ENCODE assay signal across 24 cellular contexts in genomic region chr4:20288846-20289512, GRCh38. TPM values are rescaled to one million over a fixed set of nuclear protein-coding genes. Genes with fewer than 3 reads are reported as not detected.
DNase-seq lines count a peak whose midpoint lies in the region; ATAC-seq, FAIRE-seq and TF ChIP-seq lines count a peak whose summit lies in the region.
"Had no signal": no experiment of that assay in that cellular context is flagged by ENCODE, and none has a peak within 500 bp of the region (broad histone marks: within the 10 kb centered on the region; RNA-seq: fewer than 3 reads in every experiment).

No MANE protein-coding gene starts in this region.

- no peaks in the 10 kb centered on the region for H3K9me3 Mint-ChIP-seq in GM23338
- H3K9me3 Mint-ChIP-seq: activated T-cell treated with anti-CD3 and anti-CD28 coated beads, Interleukin-2, amount 50 U/mL, for 4 hours; dendritic cell treated with granulocyte-macrophage colony-stimulating factor and Interleukin-4, amounts not matched to agents 40 ng/mL and 50 ng/mL, for 4 days; T-helper 1 cell treated with Interleukin-12 subunit alpha and Interleukin-12 subunit beta and Interleukin-4 antibody, amounts not matched to agents 30 μg/mL and 1 μg/mL, for 36 hours had no signal

- H3K4me1 ChIP-seq in A673 (ENCODE audit: insufficient read depth, low read length, poor library complexity, severe bottlenecking) (no peaks in the 10 kb centered on the region), HEK293 (ENCODE audit: control insufficient read depth, insufficient read depth, low read length) (0 out of 2 replicates have a peak, but pooled peaks cover 3% of the 10 kb centered on the region), mammary epithelial cell (ENCODE audit: insufficient read depth, low read length) (peaks cover 39% of the 10 kb centered on the region), pancreas (no peaks in the 10 kb centered on the region), GM23338 (ENCODE audit: insufficient read depth) (peaks cover 5% of the 10 kb centered on the region; the same call in 1 of the 2 replicates)
- H3K4me1 ChIP-seq: A549, right atrium auricular region, transverse colon had no signal

- POLR2A ChIA-PET in A673 (lab: Charles Lee; ENCODE audit: low non-redundant PET), result interaction anchor here (0.6 kb wide), 1 partner anchor 46 kb away, joined by 3 read pairs; no protein-coding TSS in a partner anchor
- POLR2A ChIA-PET in HEK293 (lab: Yijun Ruan, JAX), result no interaction called here

- H2AFZ ChIP-seq in mammary epithelial cell (ENCODE audit: low read depth, low read length) (peak overlapping the region; percentile 93), GM23338 (no peak overlapping the region)

- TF ChIP-seq CTCF in A673 (conservative IDR thresholded peaks at IDR 0.05; ENCODE audit: low read depth, low read length) (no peak), HEK293 (tag by site-specific recombination; IDR thresholded peaks at IDR 0.05) (no peak), mammary epithelial cell (conservative IDR thresholded peaks at IDR 0.05 in 1 of 2, IDR thresholded peaks at IDR 0.05 in 1 of 2; ENCODE audit: extremely low read depth in 1 of 2, insufficient read depth in 1 of 2, low read depth in 1 of 2, low read length in 2 of 2) (no peak), fibroblast of the aortic adventitia (IDR thresholded peaks at IDR 0.05; ENCODE audit: insufficient read depth, low read length) (no peak), pancreas (IDR thresholded peaks at IDR 0.05) (no peak), GM23338 (conservative IDR thresholded peaks at IDR 0.05; ENCODE audit: low read depth in 2 of 2) (no peak)

- no peaks in the 10 kb centered on the region for H3K27me3 ChIP-seq in A673 (replicated peaks; ENCODE audit: insufficient read depth, low read depth, low read length, poor library complexity)
- H3K27me3 ChIP-seq in mammary epithelial cell (ENCODE audit: insufficient read depth, low read length), result no peaks in the 10 kb centered on the region
- no peaks in the 10 kb centered on the region for H3K27me3 ChIP-seq in pancreas
- no peaks in the 10 kb centered on the region for H3K27me3 ChIP-seq in GM23338 (ENCODE audit: insufficient read depth)
- H3K27me3 ChIP-seq: right atrium auricular region, transverse colon had no signal

- no peaks in the 10 kb centered on the region for H3K36me3 Mint-ChIP-seq in GM23338 (ENCODE audit: low read depth)
- H3K36me3 Mint-ChIP-seq: CD4-positive, CD25-positive, alpha-beta regulatory T cell; stimulated activated naive B cell treated with anti-CD40 and anti-IgM and Interleukin-4, amounts not matched to agents 10 μg/mL and 1 μg/mL and 100 μg/mL, for 72 hours had no signal

- H3K9ac ChIP-seq in mammary epithelial cell (ENCODE audit: insufficient read depth, low read length), result no peak overlapping the region

- H3K4me2 ChIP-seq in mammary epithelial cell (ENCODE audit: insufficient read depth, low read depth, low read length), result peak overlapping the region; percentile 73
- H3K4me2 ChIP-seq in GM23338, result no peak overlapping the region
- H3K4me2 ChIP-seq: A549 had no signal

- H3K27ac ChIP-seq in A673 (ENCODE audit: low read depth, low read length, poor library complexity, severe bottlenecking) (no peak overlapping the region), HEK293 (ENCODE audit: extremely low read depth, low read depth, low read length) (no peak overlapping the region), mammary epithelial cell (ENCODE audit: insufficient read depth, low read depth, low read length) (peak overlapping the region; percentile 82), pancreas (no peak overlapping the region), GM23338 (ENCODE audit: low read depth) (no peak overlapping the region)
- H3K27ac ChIP-seq: A549, right atrium auricular region, transverse colon had no signal

- ATAC-seq in pancreas, result no peak
- ATAC-seq in GM21515 (IDR thresholded peaks at IDR 0.05; ENCODE audit: unreplicated experiment), result no peak
- ATAC-seq in GM23338, result no peak
- ATAC-seq: A549; activated CD8-positive, alpha-beta T cell treated with anti-CD3 and anti-CD28 coated beads for 36 hours; activated T-cell treated with anti-CD3 and anti-CD28 coated beads, Interleukin-2, amount 50 U/mL, for 4 hours; K562; stimulated activated naive B cell treated with anti-CD40 and anti-IgM and Interleukin-4, amounts not matched to agents 10 μg/mL and 1 μg/mL and 100 μg/mL, for 72 hours had no signal

- no peak overlapping the region for H3K4me3 Mint-ChIP-seq in GM23338
- H3K4me3 Mint-ChIP-seq: activated CD8-positive, alpha-beta T cell treated with anti-CD3 and anti-CD28 coated beads for 36 hours; activated T-cell treated with anti-CD3 and anti-CD28 coated beads, Interleukin-2, amount 50 U/mL, for 4 hours; CD4-positive, CD25-positive, alpha-beta regulatory T cell; dendritic cell treated with granulocyte-macrophage colony-stimulating factor and Interleukin-4, amounts not matched to agents 40 ng/mL and 50 ng/mL, for 4 days; stimulated activated naive B cell treated with anti-CD40 and anti-IgM and Interleukin-4, amounts not matched to agents 10 μg/mL and 1 μg/mL and 100 μg/mL, for 72 hours; T-helper 1 cell treated with Interleukin-12 subunit alpha and Interleukin-12 subunit beta and Interleukin-4 antibody, amounts not matched to agents 30 μg/mL and 1 μg/mL, for 36 hours had no signal

- intact Hi-C loops in A673 (cut with micrococcal nuclease; ENCODE audit: unreplicated experiment), result no loop called here
- intact Hi-C loops in mammary epithelial cell (cut with micrococcal nuclease), result no loop called here
- intact Hi-C loops in pancreas (cut with DNase I), result no loop called here

- H3K4me1 Mint-ChIP-seq in GM23338, result peaks cover 25% of the 10 kb centered on the region
- H3K4me1 Mint-ChIP-seq: CD4-positive, CD25-positive, alpha-beta regulatory T cell; stimulated activated naive B cell treated with anti-CD40 and anti-IgM and Interleukin-4, amounts not matched to agents 10 μg/mL and 1 μg/mL and 100 μg/mL, for 72 hours had no signal

- H3K9me2 ChIP-seq in GM23338 (ENCODE audit: insufficient read depth), result no peaks in the 10 kb centered on the region; the same call in 1 of the 2 replicates

- dilution Hi-C loops in mammary epithelial cell (cut with HindIII; ENCODE audit: low sequenced_read_pairs), result no loop called here

- H4K20me1 ChIP-seq in mammary epithelial cell (ENCODE audit: insufficient read depth, low read length) (no peaks in the 10 kb centered on the region), GM23338 (replicated peaks; ENCODE audit: insufficient read depth) (no peaks in the 10 kb centered on the region)

- no peak overlapping the region for H3K27ac Mint-ChIP-seq in GM23338
- H3K27ac Mint-ChIP-seq: activated CD8-positive, alpha-beta T cell treated with anti-CD3 and anti-CD28 coated beads for 36 hours; CD4-positive, CD25-positive, alpha-beta regulatory T cell; dendritic cell treated with granulocyte-macrophage colony-stimulating factor and Interleukin-4, amounts not matched to agents 40 ng/mL and 50 ng/mL, for 4 days; stimulated activated naive B cell treated with anti-CD40 and anti-IgM and Interleukin-4, amounts not matched to agents 10 μg/mL and 1 μg/mL and 100 μg/mL, for 72 hours; T-helper 1 cell treated with Interleukin-12 subunit alpha and Interleukin-12 subunit beta and Interleukin-4 antibody, amounts not matched to agents 30 μg/mL and 1 μg/mL, for 36 hours had no signal

- in situ Hi-C loops in mammary epithelial cell (cut with MboI; ENCODE audit: low sequenced_read_pairs in 2 of 2), result no loop called here

- H3K27me3 Mint-ChIP-seq in GM23338 (ENCODE audit: insufficient read depth, low read depth, poor library complexity), result peaks cover 2% of the 10 kb centered on the region
- H3K27me3 Mint-ChIP-seq: activated CD8-positive, alpha-beta T cell treated with anti-CD3 and anti-CD28 coated beads for 36 hours; CD4-positive, CD25-positive, alpha-beta regulatory T cell; dendritic cell treated with granulocyte-macrophage colony-stimulating factor and Interleukin-4, amounts not matched to agents 40 ng/mL and 50 ng/mL, for 4 days; stimulated activated naive B cell treated with anti-CD40 and anti-IgM and Interleukin-4, amounts not matched to agents 10 μg/mL and 1 μg/mL and 100 μg/mL, for 72 hours had no signal

- no peak for FAIRE-seq in pancreas (lab: Jason Lieb, UNC)
- FAIRE-seq: A549, H54, K562 had no signal

- 41% methylated on average over 2 of the region's 2 CpGs for whole genome bisulfite sequencing in mammary epithelial cell (ENCODE audit: low coverage, missing lambda C conversion rate)
- 71 to 77% methylated on average over 2 of the region's 2 CpGs for WGBS in pancreas, 2 donors

- H3K79me2 ChIP-seq in mammary epithelial cell (ENCODE audit: insufficient read depth, low read length), result no peaks in the 10 kb centered on the region
- H3K79me2 ChIP-seq in GM23338 (replicated peaks; ENCODE audit: insufficient read depth), result no peaks in the 10 kb centered on the region

- CTCF ChIA-PET in A673 (lab: Charles Lee), result no interaction called here
- CTCF ChIA-PET in HEK293 (lab: Yijun Ruan, JAX), result no interaction called here
- CTCF ChIA-PET in mammary epithelial cell (lab: Charles Lee; ENCODE audit: low non-redundant PET), result no interaction called here

- DNase-seq in A673 (ENCODE audit: low spot score), result peak; percentile 40
- DNase-seq in mammary epithelial cell, result peak; percentile 64
- peak; percentile 73 for DNase-seq in fibroblast of the aortic adventitia (ENCODE audit: low read depth)
- no peak for DNase-seq in pancreas
- DNase-seq in NCI-H1105 (lab: John Stamatoyannopoulos, UW), result no peak
- DNase-seq in GM23338 (ENCODE audit: low spot score), result no peak
- DNase-seq: activated CD8-positive, alpha-beta T cell treated with anti-CD3 and anti-CD28 coated beads for 36 hours; activated naive CD4-positive, alpha-beta T cell treated with anti-CD3 and anti-CD28 coated beads, Interleukin-2, amount 50 U/mL, for 16 hours; activated T-cell treated with anti-CD3 and anti-CD28 coated beads, Interleukin-2, amount 50 U/mL, for 4 hours; CD4-positive, CD25-positive, alpha-beta regulatory T cell; MV-4-11; NCI-H510A treated with DMSO at 0.1 percent for 48 hours; SHP77 treated with DMSO at 0.1 percent for 48 hours; stimulated activated naive B cell treated with anti-CD40 and anti-IgM and Interleukin-4, amounts not matched to agents 10 μg/mL and 1 μg/mL and 100 μg/mL, for 72 hours; transverse colon had no signal

- H3K9me3 ChIP-seq in A673 (ENCODE audit: low read depth, low read length, poor library complexity, severe bottlenecking), result no peaks in the 10 kb centered on the region
- no peaks in the 10 kb centered on the region for H3K9me3 ChIP-seq in HEK293 (ENCODE audit: control insufficient read depth, insufficient read depth, low read depth, low read length)
- H3K9me3 ChIP-seq in mammary epithelial cell (replicated peaks; ENCODE audit: insufficient read depth, low read length), result no peaks in the 10 kb centered on the region
- no peaks in the 10 kb centered on the region for H3K9me3 ChIP-seq in pancreas
- H3K9me3 ChIP-seq: A549, right atrium auricular region, transverse colon had no signal

- no peaks in the 10 kb centered on the region for H3F3A ChIP-seq in GM23338 (replicated peaks; ENCODE audit: low read depth)

- H3K4me3 ChIP-seq in A673 (ENCODE audit: low read depth, low read length, poor library complexity, severe bottlenecking) (no peak overlapping the region), HEK293 (ENCODE audit: low read depth, low read length) (no peak overlapping the region), mammary epithelial cell (replicated peaks in 1 of 3; ENCODE audit: insufficient read depth in 1 of 3, low read depth in 2 of 3, low read length in 3 of 3) (no peak overlapping the region), fibroblast of the aortic adventitia (ENCODE audit: low read depth, low read length) (no peak overlapping the region), pancreas (no peak overlapping the region), GM23338 (no peak overlapping the region)
- H3K4me3 ChIP-seq: A549, K562, right atrium auricular region, transverse colon had no signal

- H3K36me3 ChIP-seq in A673 (ENCODE audit: insufficient read depth, low read length, poor library complexity, severe bottlenecking), result no peaks in the 10 kb centered on the region
- H3K36me3 ChIP-seq in HEK293 (ENCODE audit: control insufficient read depth in 2 of 2, insufficient read depth in 1 of 2, low read length in 2 of 2), result peaks cover 0 to 34% of the 10 kb centered on the region in 2 experiments; a peak in 1 of 3 replicates
- no peaks in the 10 kb centered on the region for H3K36me3 ChIP-seq in mammary epithelial cell (ENCODE audit: insufficient read depth, low read length)
- no peaks in the 10 kb centered on the region for H3K36me3 ChIP-seq in pancreas
- no peaks in the 10 kb centered on the region for H3K36me3 ChIP-seq in GM23338 (ENCODE audit: insufficient read depth)
- H3K36me3 ChIP-seq: right atrium auricular region, transverse colon had no signal

- BruUV-seq in A673 (replicated peaks; lab: Mats Ljungman, UMichigan), result no TSS peak
- BruUV-seq in mammary epithelial cell (replicated peaks; lab: Mats Ljungman, UMichigan), result no TSS peak

RNA-seq across cellular contexts. Expression of gene SLIT2, which starts 37.3 kb away (rescaled TPM):
- 59.7 and 70.6 TPM in 2 replicates for total RNA-seq in A673 (2021)
- 1 to 10 TPM in 1 of 2 donors, under 1 TPM in 1; 0.17 to 4.2 TPM for total RNA-seq in mammary epithelial cell
- polyA plus RNA-seq in mammary epithelial cell, result 1.9 TPM
- polyA minus RNA-seq in mammary epithelial cell, result 4.9 TPM
- 46.4 and 65.1 TPM in 2 replicates for total RNA-seq in fibroblast of the aortic adventitia (ENCODE audit: low replicate concordance)
- total RNA-seq in pancreas, result 1 to 10 TPM; 1.1 to 9.1 (median 3.1) TPM
- polyA plus RNA-seq in pancreas, result under 1 TPM; 0.68 to 0.82 TPM
- 5.6 and 5.7 TPM in 2 replicates for total RNA-seq in GM23338 (2014; rRNA removed; shearing (Covaris generic))
- 4.9 and 5.2 TPM in 2 replicates for polyA plus RNA-seq in GM23338 (2016; fragmentation: Nextera tagmentation; extraction: Ambion mirVana)
- total RNA-seq: activated CD8-positive, alpha-beta T cell treated with anti-CD3 and anti-CD28 coated beads for 36 hours; CD4-positive, CD25-positive, alpha-beta regulatory T cell; mononuclear cell had no signal
- polyA plus RNA-seq: A549; CD4-positive, CD25-positive, alpha-beta regulatory T cell had no signal

Comparison
In these comparisons a context has a peak if more than half of its experiments do, and no peak if none do; other contexts are left out.
1. DNase-seq: peak in A673 (single experiment), mammary epithelial cell (single experiment) and fibroblast of the aortic adventitia (single experiment); none in pancreas (0 of 6), NCI-H1105 (single experiment) and GM23338 (single experiment).